25 cellular contexts compared by ENCODE assay signal in the genomic region with DNA sequence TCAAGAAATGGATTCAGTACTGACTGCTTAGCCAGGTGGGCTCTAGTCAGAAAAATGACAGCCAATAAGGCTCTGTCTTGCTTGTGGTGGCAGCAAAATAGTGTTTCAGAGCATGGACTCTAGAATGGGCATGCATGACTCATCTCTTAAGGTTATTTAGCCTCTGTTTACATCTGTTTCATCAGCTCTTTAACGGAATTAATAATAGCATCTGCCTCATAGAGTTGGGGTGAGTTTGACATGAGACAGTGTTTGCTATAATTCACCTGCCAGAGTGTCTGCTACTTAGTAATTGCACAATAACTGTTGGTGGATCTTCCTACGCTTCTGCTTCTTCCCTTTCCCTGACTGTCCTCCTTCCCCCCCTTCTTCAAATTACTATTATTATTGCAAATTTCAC.
"Had no signal": no experiment of that assay in that cellular context is flagged by ENCODE, and none has a peak within 500 bp of the region (broad histone marks: within the 10 kb centered on the region; RNA-seq: fewer than 3 reads in every experiment).

No MANE protein-coding gene starts in this region.

- H3K4me3 ChIP-seq: body of pancreas, prostate gland, right atrium auricular region, skin epidermis, thyroid gland, upper lobe of right lung had no signal

- H3K27ac ChIP-seq: body of pancreas, foreskin keratinocyte, prostate gland, skin epidermis, thyroid gland, upper lobe of right lung had no signal

- ATAC-seq: activated CD8-positive, alpha-beta T cell treated with anti-CD3 and anti-CD28 coated beads, Interleukin-2, amount 10 ng/mL, durations not matched to agents 7 days and 5 days; activated naive CD8-positive, alpha-beta T cell treated with anti-CD3 and anti-CD28 coated beads, Interleukin-2, amount 50 U/mL, for 24 hours; body of pancreas; foreskin keratinocyte; left ventricle myocardium superior; natural killer cell; upper lobe of right lung had no signal

- FAIRE-seq: endometrium, TTC549 had no signal

- H3K27me3 ChIP-seq: body of pancreas, foreskin keratinocyte, right atrium auricular region, thyroid gland, upper lobe of right lung had no signal

- H3K9me3 ChIP-seq: body of pancreas, prostate gland, right atrium auricular region, thyroid gland, upper lobe of right lung had no signal

- H3K36me3 ChIP-seq: prostate gland, right atrium auricular region, thyroid gland, upper lobe of right lung had no signal

- H3K4me1 ChIP-seq: body of pancreas, foreskin keratinocyte, prostate gland, right atrium auricular region, upper lobe of right lung had no signal

- DNase-seq: activated CD4-positive, alpha-beta T cell treated with anti-CD3 and anti-CD28 coated beads for 1 hour; activated CD4-positive, alpha-beta T cell treated with anti-CD3 and anti-CD28 coated beads, Interleukin-2, amount 50 U/mL, for 1 hour; activated CD8-positive, alpha-beta T cell treated with anti-CD3 and anti-CD28 coated beads, Interleukin-2, amount 10 ng/mL, durations not matched to agents 7 days and 5 days; activated gamma-delta T cell; activated naive CD4-positive, alpha-beta T cell treated with anti-CD3 and anti-CD28 coated beads, Interleukin-2, amount 50 U/mL, for 16 hours; activated naive CD8-positive, alpha-beta T cell treated with anti-CD3 and anti-CD28 coated beads, Interleukin-2, amount 50 U/mL, for 24 hours; anterior cingulate cortex; body of pancreas; effector CD4-positive, alpha-beta T cell; foreskin keratinocyte; glutamatergic neuron; hippocampal formation; left ventricle myocardium superior; mammary epithelial cell; midbrain; natural killer cell; stimulated activated CD4-positive, alpha-beta T cell treated with anti-CD3 and anti-CD28 coated beads, Interleukin-1b, Interleukin-23, amount 100 ng/mL, for 48 hours; substantia nigra; thyroid gland; upper lobe of right lung had no signal
